25 cellular contexts compared by ENCODE assay signal in the genomic region with DNA sequence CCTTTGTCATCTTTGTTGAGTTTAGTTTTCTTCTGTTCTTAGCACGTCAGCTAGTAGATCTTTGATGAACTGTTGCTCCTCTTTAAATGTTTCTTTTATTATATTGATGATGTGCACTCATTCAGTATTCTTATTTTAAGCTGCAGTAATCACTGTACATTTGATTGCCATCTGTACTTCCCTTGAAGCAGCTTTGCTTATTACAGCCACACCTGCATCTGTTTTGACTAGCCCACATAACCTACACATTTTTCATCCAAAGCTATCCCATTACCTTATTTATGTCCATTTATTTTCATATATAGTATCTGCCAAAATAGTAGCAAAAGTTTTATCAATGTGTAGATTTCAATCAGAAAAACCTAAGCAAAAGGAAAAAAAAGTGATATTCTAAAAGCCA.
"Had no signal": no experiment of that assay in that cellular context is flagged by ENCODE, and none has a peak within 500 bp of the region (broad histone marks: within the 10 kb centered on the region; RNA-seq: fewer than 3 reads in every experiment).

No MANE protein-coding gene starts in this region.

- FAIRE-seq: colon, endometrium, keratinocyte had no signal

- H3K36me3 Mint-ChIP-seq: naive B cell had no signal

- H3K4me3 Mint-ChIP-seq: mesothelial cell of epicardium, naive B cell had no signal

- ATAC-seq: esophagus mucosa, gastrocnemius medialis, left colon, left lobe of liver, lower lobe of right lung, mucosa of descending colon had no signal

- H3K27ac Mint-ChIP-seq: mesothelial cell of epicardium, naive B cell had no signal

- DNase-seq: dermis blood vessel endothelial cell; dorsolateral prefrontal cortex; effector CD4-positive, alpha-beta T cell; effector memory CD4-positive, alpha-beta T cell; erythroblast; esophagus squamous epithelium; foreskin melanocyte; gastrocnemius medialis; glutamatergic neuron; head of caudate nucleus; heart right ventricle; left colon; left ventricle myocardium superior; lower lobe of right lung; mesenchymal stem cell; mucosa of descending colon; naive B cell had no signal

- H3K9me3 Mint-ChIP-seq: mesothelial cell of epicardium, naive B cell had no signal

- H3K36me3 ChIP-seq: esophagus squamous epithelium, gastrocnemius medialis had no signal

- H3K9me3 ChIP-seq: esophagus squamous epithelium, gastrocnemius medialis, heart right ventricle, lower lobe of right lung, mucosa of descending colon had no signal

- H3K27ac ChIP-seq: coronary artery, dorsolateral prefrontal cortex, epithelial cell of prostate, esophagus squamous epithelium, gastrocnemius medialis had no signal

- H3K4me1 Mint-ChIP-seq: naive B cell had no signal

- H3K4me1 ChIP-seq: esophagus squamous epithelium, gastrocnemius medialis, lower lobe of right lung had no signal

- H3K27me3 ChIP-seq: dorsolateral prefrontal cortex, esophagus squamous epithelium, gastrocnemius medialis, heart right ventricle had no signal

- H3K27me3 Mint-ChIP-seq: naive B cell had no signal

- H3K4me3 ChIP-seq: coronary artery, esophagus squamous epithelium, gastrocnemius medialis, heart right ventricle, lower lobe of right lung, mucosa of descending colon had no signal
